Comparison of ENCODE assay signal across 33 cellular contexts in genomic region chr10:74272288-74272687, GRCh38.
"Had no signal": no experiment of that assay in that cellular context is flagged by ENCODE, and none has a peak within 500 bp of the region (broad histone marks: within the 10 kb centered on the region; RNA-seq: fewer than 3 reads in every experiment).

No MANE protein-coding gene starts in this region.

- H3K4me3 ChIP-seq: adrenal gland, body of pancreas, esophagus muscularis mucosa, gastrocnemius medialis, heart left ventricle had no signal

- ATAC-seq: activated CD4-positive, alpha-beta T cell treated with anti-CD3 and anti-CD28 coated beads for 36 hours; activated CD8-positive, alpha-beta T cell treated with anti-CD3 and anti-CD28 coated beads for 36 hours; activated naive CD8-positive, alpha-beta T cell treated with anti-CD3 and anti-CD28 coated beads, Interleukin-2, amount 50 U/mL, for 24 hours; activated T-cell treated with anti-CD3 and anti-CD28 coated beads, Interleukin-2, amount 50 U/mL, for 4 hours; activated T-helper 17 cell treated with anti-CD3 and anti-CD28 coated beads, Interleukin-2, amount 50 U/mL, for 72 hours; body of pancreas; effector memory CD8-positive, alpha-beta T cell; foreskin keratinocyte; gastrocnemius medialis; heart left ventricle; T-helper 17 cell had no signal

- H3K36me3 ChIP-seq: adrenal gland, esophagus muscularis mucosa, gastrocnemius medialis, heart left ventricle, WERI-Rb-1 had no signal

- H3K4me3 Mint-ChIP-seq: activated CD4-positive, alpha-beta T cell treated with anti-CD3 and anti-CD28 coated beads for 36 hours; activated CD8-positive, alpha-beta T cell treated with anti-CD3 and anti-CD28 coated beads for 36 hours; activated naive CD4-positive, alpha-beta T cell treated with anti-CD3 and anti-CD28 coated beads for 36 hours; activated naive CD4-positive, alpha-beta T cell treated with anti-CD3 and anti-CD28 coated beads, Interleukin-2, amount 50 U/mL, for 24 hours; activated naive CD8-positive, alpha-beta T cell treated with anti-CD3 and anti-CD28 coated beads for 36 hours; activated naive CD8-positive, alpha-beta T cell treated with anti-CD3 and anti-CD28 coated beads, Interleukin-2, amount 50 U/mL, for 24 hours; activated T-cell treated with anti-CD3 and anti-CD28 coated beads, Interleukin-2, amount 50 U/mL, for 4 hours; activated T-helper 17 cell treated with anti-CD3 and anti-CD28 coated beads, Interleukin-2, amount 50 U/mL, for 72 hours; effector memory CD8-positive, alpha-beta T cell; T-helper 17 cell; T-helper 2 cell treated with Interferon-gamma antibody and Interleukin-4, amounts not matched to agents 5 μg/mL and 100 μg/mL, for 36 hours had no signal

- H3K27ac ChIP-seq: adrenal gland, body of pancreas, esophagus muscularis mucosa, foreskin keratinocyte, gastrocnemius medialis, heart left ventricle, WERI-Rb-1 had no signal

- H3K27me3 ChIP-seq: adrenal gland, body of pancreas, esophagus muscularis mucosa, foreskin keratinocyte, gastrocnemius medialis, heart left ventricle had no signal

- H3K27me3 Mint-ChIP-seq: activated CD4-positive, alpha-beta T cell treated with anti-CD3 and anti-CD28 coated beads for 36 hours; activated CD8-positive, alpha-beta T cell treated with anti-CD3 and anti-CD28 coated beads for 36 hours; activated naive CD4-positive, alpha-beta T cell treated with anti-CD3 and anti-CD28 coated beads, Interleukin-2, amount 50 U/mL, for 24 hours; activated naive CD8-positive, alpha-beta T cell treated with anti-CD3 and anti-CD28 coated beads for 36 hours; activated naive CD8-positive, alpha-beta T cell treated with anti-CD3 and anti-CD28 coated beads, Interleukin-2, amount 50 U/mL, for 24 hours; activated T-helper 17 cell treated with anti-CD3 and anti-CD28 coated beads, Interleukin-2, amount 50 U/mL, for 72 hours; effector memory CD8-positive, alpha-beta T cell; T-helper 17 cell had no signal

- H3K27ac Mint-ChIP-seq: activated CD4-positive, alpha-beta T cell treated with anti-CD3 and anti-CD28 coated beads for 36 hours; activated CD8-positive, alpha-beta T cell treated with anti-CD3 and anti-CD28 coated beads for 36 hours; activated naive CD4-positive, alpha-beta T cell treated with anti-CD3 and anti-CD28 coated beads for 36 hours; activated naive CD4-positive, alpha-beta T cell treated with anti-CD3 and anti-CD28 coated beads, Interleukin-2, amount 50 U/mL, for 24 hours; activated naive CD8-positive, alpha-beta T cell treated with anti-CD3 and anti-CD28 coated beads for 36 hours; activated naive CD8-positive, alpha-beta T cell treated with anti-CD3 and anti-CD28 coated beads, Interleukin-2, amount 50 U/mL, for 24 hours; activated T-helper 17 cell treated with anti-CD3 and anti-CD28 coated beads, Interleukin-2, amount 50 U/mL, for 72 hours; effector memory CD8-positive, alpha-beta T cell; T-helper 17 cell; T-helper 2 cell treated with Interferon-gamma antibody and Interleukin-4, amounts not matched to agents 5 μg/mL and 100 μg/mL, for 36 hours had no signal

- H3K4me1 Mint-ChIP-seq: activated CD4-positive, alpha-beta T cell treated with anti-CD3 and anti-CD28 coated beads for 36 hours; activated naive CD8-positive, alpha-beta T cell treated with anti-CD3 and anti-CD28 coated beads for 36 hours; activated naive CD8-positive, alpha-beta T cell treated with anti-CD3 and anti-CD28 coated beads, Interleukin-2, amount 50 U/mL, for 24 hours had no signal

- H3K4me1 ChIP-seq: adrenal gland, esophagus muscularis mucosa, gastrocnemius medialis had no signal

- H3K9me3 ChIP-seq: adrenal gland, body of pancreas, esophagus muscularis mucosa, gastrocnemius medialis had no signal

- H3K9me3 Mint-ChIP-seq: activated CD8-positive, alpha-beta T cell treated with anti-CD3 and anti-CD28 coated beads for 36 hours; activated naive CD4-positive, alpha-beta T cell treated with anti-CD3 and anti-CD28 coated beads for 36 hours; activated naive CD4-positive, alpha-beta T cell treated with anti-CD3 and anti-CD28 coated beads, Interleukin-2, amount 50 U/mL, for 24 hours; activated naive CD8-positive, alpha-beta T cell treated with anti-CD3 and anti-CD28 coated beads for 36 hours; activated naive CD8-positive, alpha-beta T cell treated with anti-CD3 and anti-CD28 coated beads, Interleukin-2, amount 50 U/mL, for 24 hours; activated T-cell treated with anti-CD3 and anti-CD28 coated beads, Interleukin-2, amount 50 U/mL, for 4 hours; activated T-helper 17 cell treated with anti-CD3 and anti-CD28 coated beads, Interleukin-2, amount 50 U/mL, for 72 hours; effector memory CD8-positive, alpha-beta T cell; T-helper 2 cell treated with Interferon-gamma antibody and Interleukin-4, amounts not matched to agents 5 μg/mL and 100 μg/mL, for 36 hours had no signal

- DNase-seq: activated CD4-positive, alpha-beta T cell treated with anti-CD3 and anti-CD28 coated beads for 36 hours; activated CD4-positive, alpha-beta T cell treated with anti-CD3 and anti-CD28 coated beads, Interleukin-2, amount 50 U/mL, for 1 hour; activated CD4-positive, alpha-beta T cell treated with anti-CD3 and anti-CD28 coated beads, Interleukin-2, amount 50 U/mL, for 48 hours; activated CD4-positive, CD25-positive, alpha-beta regulatory T cell; activated CD4-positive, CD25-positive, alpha-beta regulatory T cell treated with anti-CD3 and anti-CD28 coated beads, Interleukin-2, amount 50 U/mL, for 72 hours; activated CD8-positive, alpha-beta memory T cell treated with anti-CD3 and anti-CD28 coated beads for 24 hours; activated CD8-positive, alpha-beta T cell treated with anti-CD3 and anti-CD28 coated beads for 36 hours; activated effector memory CD4-positive, alpha-beta T cell treated with Interleukin-2 at 50 U/mL for 16 hours; activated naive CD4-positive, alpha-beta T cell treated with anti-CD3 and anti-CD28 coated beads for 36 hours; activated naive CD8-positive, alpha-beta T cell treated with anti-CD3 and anti-CD28 coated beads for 36 hours; activated naive CD8-positive, alpha-beta T cell treated with anti-CD3 and anti-CD28 coated beads, Interleukin-2, amount 50 U/mL, for 24 hours; activated T-cell treated with anti-CD3 and anti-CD28 coated beads, Interleukin-2, amount 50 U/mL, for 4 hours; adrenal gland; amygdala; aorta; body of pancreas; cortex of kidney; dermis blood vessel endothelial cell; effector CD4-positive, alpha-beta T cell; effector memory CD8-positive, alpha-beta T cell; erythroblast; foreskin keratinocyte; gastrocnemius medialis; glutamatergic neuron; heart left ventricle; T-helper 1 cell; T-helper 17 cell; T1000; WERI-Rb-1 had no signal

- H3K36me3 Mint-ChIP-seq: activated naive CD8-positive, alpha-beta T cell treated with anti-CD3 and anti-CD28 coated beads for 36 hours had no signal
